In the genomic region with DNA sequence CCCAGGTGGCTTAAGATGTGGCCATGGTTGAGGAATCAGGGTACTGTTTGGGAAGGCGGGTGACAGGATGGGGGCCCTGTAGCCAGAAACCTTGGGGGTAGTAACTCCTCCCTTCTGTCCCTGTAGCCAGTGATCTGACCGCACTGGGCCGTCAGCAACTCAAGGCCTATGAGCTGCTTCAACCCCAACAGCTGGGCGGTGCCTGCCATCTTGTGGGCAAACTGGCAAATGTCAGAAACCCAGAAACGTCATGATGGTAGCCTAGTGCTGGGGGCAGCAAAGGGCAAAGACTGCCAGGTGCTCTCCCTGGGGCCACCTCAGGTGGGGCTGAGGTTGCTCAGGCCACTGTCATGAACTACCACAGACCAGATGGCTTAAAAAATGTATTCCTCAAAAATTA, we compare ENCODE assay signal across 1 cellular context.
TF ChIP-seq lines count a peak whose summit lies in the region.

No MANE protein-coding gene starts in this region.

TF ChIP-seq in K562, 482 proteins besides CTCF, POLR2A, EP300 and RAD21:
- TF ChIP-seq SIN3B (IDR thresholded peaks at IDR 0.05; ENCODE audit: low read depth) (no peak), ZC3H4 (CRISPR knock-in tag; IDR thresholded peaks at IDR 0.05; ENCODE audit: borderline replicate concordance) (no peak), SMARCA5 (IDR thresholded peaks at IDR 0.05) (no peak), TAL1 (IDR thresholded peaks at IDR 0.05) (no peak), BRD9 (IDR thresholded peaks at IDR 0.05; ENCODE audit: low read depth, partially characterized antibody) (no peak), POLR2AphosphoS5 (IDR thresholded peaks at IDR 0.05; ENCODE audit: control insufficient read depth, insufficient read depth, low read depth, low read length) (no peak), TAF9B (IDR thresholded peaks at IDR 0.05; ENCODE audit: partially characterized antibody) (no peak), MEIS2 (IDR thresholded peaks at IDR 0.05; ENCODE audit: partially characterized antibody) (no peak), BCL6 (CRISPR knock-in tag; IDR thresholded peaks at IDR 0.05) (no peak), HMGN3 (IDR thresholded peaks at IDR 0.05; ENCODE audit: borderline replicate concordance, extremely low read depth, insufficient read length, low read depth, low read length) (no peak), ARID2 (IDR thresholded peaks at IDR 0.05) (no peak), KLF13 (tag; IDR thresholded peaks at IDR 0.05; ENCODE audit: borderline replicate concordance, low read depth) (no peak), SRSF3 (IDR thresholded peaks at IDR 0.05; ENCODE audit: insufficient read depth, low read length) (no peak)
- TF ChIP-seq, protein P1, sequence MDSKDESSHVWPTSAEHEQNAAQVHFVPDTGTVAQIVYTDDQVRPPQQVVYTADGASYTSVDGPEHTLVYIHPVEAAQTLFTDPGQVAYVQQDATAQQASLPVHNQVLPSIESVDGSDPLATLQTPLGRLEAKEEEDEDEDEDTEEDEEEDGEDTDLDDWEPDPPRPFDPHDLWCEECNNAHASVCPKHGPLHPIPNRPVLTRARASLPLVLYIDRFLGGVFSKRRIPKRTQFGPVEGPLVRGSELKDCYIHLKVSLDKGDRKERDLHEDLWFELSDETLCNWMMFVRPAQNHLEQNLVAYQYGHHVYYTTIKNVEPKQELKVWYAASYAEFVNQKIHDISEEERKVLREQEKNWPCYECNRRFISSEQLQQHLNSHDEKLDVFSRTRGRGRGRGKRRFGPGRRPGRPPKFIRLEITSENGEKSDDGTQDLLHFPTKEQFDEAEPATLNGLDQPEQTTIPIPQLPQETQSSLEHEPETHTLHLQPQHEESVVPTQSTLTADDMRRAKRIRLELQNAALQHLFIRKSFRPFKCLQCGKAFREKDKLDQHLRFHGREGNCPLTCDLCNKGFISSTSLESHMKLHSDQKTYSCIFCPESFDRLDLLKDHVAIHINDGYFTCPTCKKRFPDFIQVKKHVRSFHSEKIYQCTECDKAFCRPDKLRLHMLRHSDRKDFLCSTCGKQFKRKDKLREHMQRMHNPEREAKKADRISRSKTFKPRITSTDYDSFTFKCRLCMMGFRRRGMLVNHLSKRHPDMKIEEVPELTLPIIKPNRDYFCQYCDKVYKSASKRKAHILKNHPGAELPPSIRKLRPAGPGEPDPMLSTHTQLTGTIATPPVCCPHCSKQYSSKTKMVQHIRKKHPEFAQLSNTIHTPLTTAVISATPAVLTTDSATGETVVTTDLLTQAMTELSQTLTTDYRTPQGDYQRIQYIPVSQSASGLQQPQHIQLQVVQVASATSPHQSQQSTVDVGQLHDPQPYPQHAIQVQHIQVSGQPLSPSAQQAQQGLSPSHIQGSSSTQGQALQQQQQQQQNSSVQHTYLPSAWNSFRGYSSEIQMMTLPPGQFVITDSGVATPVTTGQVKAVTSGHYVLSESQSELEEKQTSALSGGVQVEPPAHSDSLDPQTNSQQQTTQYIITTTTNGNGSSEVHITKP (IDR thresholded peaks at IDR 0.05; ENCODE audit: partially characterized antibody), result no peak
- TF ChIP-seq, protein P2, sequence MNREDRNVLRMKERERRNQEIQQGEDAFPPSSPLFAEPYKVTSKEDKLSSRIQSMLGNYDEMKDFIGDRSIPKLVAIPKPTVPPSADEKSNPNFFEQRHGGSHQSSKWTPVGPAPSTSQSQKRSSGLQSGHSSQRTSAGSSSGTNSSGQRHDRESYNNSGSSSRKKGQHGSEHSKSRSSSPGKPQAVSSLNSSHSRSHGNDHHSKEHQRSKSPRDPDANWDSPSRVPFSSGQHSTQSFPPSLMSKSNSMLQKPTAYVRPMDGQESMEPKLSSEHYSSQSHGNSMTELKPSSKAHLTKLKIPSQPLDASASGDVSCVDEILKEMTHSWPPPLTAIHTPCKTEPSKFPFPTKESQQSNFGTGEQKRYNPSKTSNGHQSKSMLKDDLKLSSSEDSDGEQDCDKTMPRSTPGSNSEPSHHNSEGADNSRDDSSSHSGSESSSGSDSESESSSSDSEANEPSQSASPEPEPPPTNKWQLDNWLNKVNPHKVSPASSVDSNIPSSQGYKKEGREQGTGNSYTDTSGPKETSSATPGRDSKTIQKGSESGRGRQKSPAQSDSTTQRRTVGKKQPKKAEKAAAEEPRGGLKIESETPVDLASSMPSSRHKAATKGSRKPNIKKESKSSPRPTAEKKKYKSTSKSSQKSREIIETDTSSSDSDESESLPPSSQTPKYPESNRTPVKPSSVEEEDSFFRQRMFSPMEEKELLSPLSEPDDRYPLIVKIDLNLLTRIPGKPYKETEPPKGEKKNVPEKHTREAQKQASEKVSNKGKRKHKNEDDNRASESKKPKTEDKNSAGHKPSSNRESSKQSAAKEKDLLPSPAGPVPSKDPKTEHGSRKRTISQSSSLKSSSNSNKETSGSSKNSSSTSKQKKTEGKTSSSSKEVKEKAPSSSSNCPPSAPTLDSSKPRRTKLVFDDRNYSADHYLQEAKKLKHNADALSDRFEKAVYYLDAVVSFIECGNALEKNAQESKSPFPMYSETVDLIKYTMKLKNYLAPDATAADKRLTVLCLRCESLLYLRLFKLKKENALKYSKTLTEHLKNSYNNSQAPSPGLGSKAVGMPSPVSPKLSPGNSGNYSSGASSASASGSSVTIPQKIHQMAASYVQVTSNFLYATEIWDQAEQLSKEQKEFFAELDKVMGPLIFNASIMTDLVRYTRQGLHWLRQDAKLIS (CRISPR knock-in tag; IDR thresholded peaks at IDR 0.05), result no peak
- TF ChIP-seq, protein P3, sequence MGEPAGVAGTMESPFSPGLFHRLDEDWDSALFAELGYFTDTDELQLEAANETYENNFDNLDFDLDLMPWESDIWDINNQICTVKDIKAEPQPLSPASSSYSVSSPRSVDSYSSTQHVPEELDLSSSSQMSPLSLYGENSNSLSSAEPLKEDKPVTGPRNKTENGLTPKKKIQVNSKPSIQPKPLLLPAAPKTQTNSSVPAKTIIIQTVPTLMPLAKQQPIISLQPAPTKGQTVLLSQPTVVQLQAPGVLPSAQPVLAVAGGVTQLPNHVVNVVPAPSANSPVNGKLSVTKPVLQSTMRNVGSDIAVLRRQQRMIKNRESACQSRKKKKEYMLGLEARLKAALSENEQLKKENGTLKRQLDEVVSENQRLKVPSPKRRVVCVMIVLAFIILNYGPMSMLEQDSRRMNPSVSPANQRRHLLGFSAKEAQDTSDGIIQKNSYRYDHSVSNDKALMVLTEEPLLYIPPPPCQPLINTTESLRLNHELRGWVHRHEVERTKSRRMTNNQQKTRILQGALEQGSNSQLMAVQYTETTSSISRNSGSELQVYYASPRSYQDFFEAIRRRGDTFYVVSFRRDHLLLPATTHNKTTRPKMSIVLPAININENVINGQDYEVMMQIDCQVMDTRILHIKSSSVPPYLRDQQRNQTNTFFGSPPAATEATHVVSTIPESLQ (CRISPR knock-in tag; IDR thresholded peaks at IDR 0.05), result no peak
- TF ChIP-seq, protein P4, sequence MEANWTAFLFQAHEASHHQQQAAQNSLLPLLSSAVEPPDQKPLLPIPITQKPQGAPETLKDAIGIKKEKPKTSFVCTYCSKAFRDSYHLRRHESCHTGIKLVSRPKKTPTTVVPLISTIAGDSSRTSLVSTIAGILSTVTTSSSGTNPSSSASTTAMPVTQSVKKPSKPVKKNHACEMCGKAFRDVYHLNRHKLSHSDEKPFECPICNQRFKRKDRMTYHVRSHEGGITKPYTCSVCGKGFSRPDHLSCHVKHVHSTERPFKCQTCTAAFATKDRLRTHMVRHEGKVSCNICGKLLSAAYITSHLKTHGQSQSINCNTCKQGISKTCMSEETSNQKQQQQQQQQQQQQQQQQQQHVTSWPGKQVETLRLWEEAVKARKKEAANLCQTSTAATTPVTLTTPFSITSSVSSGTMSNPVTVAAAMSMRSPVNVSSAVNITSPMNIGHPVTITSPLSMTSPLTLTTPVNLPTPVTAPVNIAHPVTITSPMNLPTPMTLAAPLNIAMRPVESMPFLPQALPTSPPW (CRISPR knock-in tag; IDR thresholded peaks at IDR 0.05), result no peak
- TF ChIP-seq, protein P5, sequence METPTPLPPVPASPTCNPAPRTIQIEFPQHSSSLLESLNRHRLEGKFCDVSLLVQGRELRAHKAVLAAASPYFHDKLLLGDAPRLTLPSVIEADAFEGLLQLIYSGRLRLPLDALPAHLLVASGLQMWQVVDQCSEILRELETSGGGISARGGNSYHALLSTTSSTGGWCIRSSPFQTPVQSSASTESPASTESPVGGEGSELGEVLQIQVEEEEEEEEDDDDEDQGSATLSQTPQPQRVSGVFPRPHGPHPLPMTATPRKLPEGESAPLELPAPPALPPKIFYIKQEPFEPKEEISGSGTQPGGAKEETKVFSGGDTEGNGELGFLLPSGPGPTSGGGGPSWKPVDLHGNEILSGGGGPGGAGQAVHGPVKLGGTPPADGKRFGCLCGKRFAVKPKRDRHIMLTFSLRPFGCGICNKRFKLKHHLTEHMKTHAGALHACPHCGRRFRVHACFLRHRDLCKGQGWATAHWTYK (CRISPR knock-in tag; IDR thresholded peaks at IDR 0.05), result no peak
